Comparison of ENCODE assay signal across 9 cellular contexts in genomic region chr6:69232506-69233194, GRCh38.
DNase-seq lines count a peak whose midpoint lies in the region; ATAC-seq, FAIRE-seq and TF ChIP-seq lines count a peak whose summit lies in the region.
"Had no signal": no experiment of that assay in that cellular context is flagged by ENCODE, and none has a peak within 500 bp of the region (broad histone marks: within the 10 kb centered on the region; RNA-seq: fewer than 3 reads in every experiment).

No MANE protein-coding gene starts in this region.

- H3K4me1 Mint-ChIP-seq in effector memory CD8-positive, alpha-beta T cell (ENCODE audit: low read depth in 2 of 2): peaks cover 0 to 2% of the 10 kb centered on the region in 2 donors
- H3K4me1 Mint-ChIP-seq: CD8-positive, alpha-beta memory T cell had no signal

- H3K27ac Mint-ChIP-seq in effector memory CD8-positive, alpha-beta T cell: no peak overlapping the region
- H3K27ac Mint-ChIP-seq: CD8-positive, alpha-beta memory T cell had no signal

- DNase-seq in NCI-H526 treated with DMSO at 0.1 percent for 48 hours (lab: John Stamatoyannopoulos, UW) (peak; percentile 92), frontal cortex (ENCODE audit: low spot score in 2 of 2) (peak; percentile 22 to 30), omental fat pad (ENCODE audit: low spot score) (no peak)
- peak; percentile 43 to 59 for DNase-seq in activated T-cell treated with anti-CD3 and anti-CD28 coated beads, Interleukin-2, amount 50 U/mL, for 48 hours
- DNase-seq in effector memory CD8-positive, alpha-beta T cell: no peak

- H3K9me3 Mint-ChIP-seq in effector memory CD8-positive, alpha-beta T cell: peaks cover 5 to 27% of the 10 kb centered on the region in 2 donors

- ATAC-seq in GM18870 (IDR thresholded peaks at IDR 0.05; ENCODE audit: unreplicated experiment) (peak; percentile 65), HG03045 (IDR thresholded peaks at IDR 0.05; ENCODE audit: unreplicated experiment) (peak; percentile 95), omental fat pad (ENCODE audit: low FRiP score) (peak; percentile 76)
- ATAC-seq in effector memory CD8-positive, alpha-beta T cell (replicated peaks): no peak

- H3K36me3 Mint-ChIP-seq in effector memory CD8-positive, alpha-beta T cell (ENCODE audit: insufficient read depth): no peaks in the 10 kb centered on the region
- H3K36me3 Mint-ChIP-seq: CD8-positive, alpha-beta memory T cell had no signal

- H3K27ac ChIP-seq in 22Rv1: peak overlapping the region; percentile 71

- H3K27me3 Mint-ChIP-seq in effector memory CD8-positive, alpha-beta T cell: no peaks in the 10 kb centered on the region
- H3K27me3 Mint-ChIP-seq: CD8-positive, alpha-beta memory T cell had no signal

- H3K4me3 Mint-ChIP-seq in effector memory CD8-positive, alpha-beta T cell: no peak overlapping the region
- H3K4me3 Mint-ChIP-seq: CD8-positive, alpha-beta memory T cell had no signal

- TF ChIP-seq CTCF in 22Rv1 (IDR thresholded peaks at IDR 0.05) (peak; percentile 12; the same call in 1 of the 2 replicates), omental fat pad (IDR thresholded peaks at IDR 0.05) (no peak)

- no peak for FAIRE-seq in frontal cortex (lab: Jason Lieb, UNC)

Comparison
In these comparisons a context has a peak if more than half of its experiments do, and no peak if none do; other contexts are left out.
1. DNase-seq: peak in NCI-H526 treated with DMSO at 0.1 percent for 48 hours (single experiment), activated T-cell treated with anti-CD3 and anti-CD28 coated beads, Interleukin-2, amount 50 U/mL, for 48 hours (2 of 2) and frontal cortex (2 of 2); none in omental fat pad (single experiment) and effector memory CD8-positive, alpha-beta T cell (0 of 3).